ENCODE assay signal across 25 cellular contexts in the genomic region with DNA sequence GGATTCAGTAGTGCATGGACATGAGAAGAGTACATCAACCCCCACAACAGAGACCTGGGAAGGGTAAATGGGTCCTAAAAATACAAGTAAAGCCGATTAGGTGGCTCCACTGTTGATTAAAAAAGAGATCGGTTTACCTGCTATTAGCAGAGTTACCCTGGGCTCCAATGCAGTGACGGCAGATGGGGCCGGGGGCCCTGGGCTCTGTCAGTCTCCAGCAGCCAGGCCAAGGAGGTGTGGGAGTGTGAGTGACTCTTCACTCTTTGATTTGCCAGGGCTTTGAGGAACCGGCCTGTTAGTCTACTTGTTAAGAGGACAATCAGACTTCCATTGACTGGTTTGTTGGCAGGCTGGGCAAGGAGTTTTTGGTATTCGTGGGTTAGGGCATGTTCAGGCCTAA.
"Had no signal": no experiment of that assay in that cellular context is flagged by ENCODE, and none has a peak within 500 bp of the region (broad histone marks: within the 10 kb centered on the region; RNA-seq: fewer than 3 reads in every experiment).

No MANE protein-coding gene starts in this region.

- H3K9me3 ChIP-seq: psoas muscle, right lobe of liver, thyroid gland, vagina had no signal

- H3K27ac ChIP-seq: neural progenitor cell, ovary, parathyroid adenoma, psoas muscle, right lobe of liver, sigmoid colon, stomach, thoracic aorta, thyroid gland, tibial nerve, upper lobe of left lung, vagina had no signal

- H3K36me3 ChIP-seq: neural progenitor cell, ovary, right lobe of liver, sigmoid colon, thoracic aorta, thyroid gland, tibial nerve, upper lobe of left lung, vagina had no signal

- H3K4me3 ChIP-seq: neural progenitor cell, ovary, psoas muscle, right lobe of liver, sigmoid colon, stomach, thoracic aorta, thyroid gland, tibial nerve, upper lobe of left lung, vagina had no signal

- ATAC-seq: psoas muscle; right cardiac atrium; right lobe of liver; stimulated activated effector memory CD8-positive, alpha-beta T cell treated with anti-CD3 and anti-CD28 coated beads, Interleukin-12 subunit alpha, Interleukin-12 subunit beta, amount 100 ng/mL, for 72 hours; stimulated activated naive B cell treated with anti-CD40 and anti-IgM and Interleukin-4, amounts not matched to agents 10 μg/mL and 1 μg/mL and 100 μg/mL, for 72 hours had no signal

- H3K27me3 ChIP-seq: neural progenitor cell, ovary, right lobe of liver, sigmoid colon, stomach, thyroid gland, tibial nerve, upper lobe of left lung, vagina had no signal

- H3K4me2 ChIP-seq: neural progenitor cell had no signal

- DNase-seq: occipital lobe; ovary; posterior cingulate gyrus; psoas muscle; right cardiac atrium; right lobe of liver; sigmoid colon; small intestine; stimulated activated CD4-positive, alpha-beta T cell treated with anti-CD3 and anti-CD28 coated beads, Interleukin-15, amount 100 ng/mL, for 24 hours; stimulated activated CD4-positive, alpha-beta T cell treated with anti-CD3 and anti-CD28 coated beads, Interleukin-2, amount 100 ng/mL, for 24 hours; stimulated activated CD4-positive, alpha-beta T cell treated with anti-CD3 and anti-CD28 coated beads, Interleukin-2, amount 100 ng/mL, for 48 hours; stimulated activated CD4-positive, alpha-beta T cell treated with anti-CD3 and anti-CD28 coated beads, Interleukin-4, amount 100 ng/mL, for 24 hours; stimulated activated naive B cell treated with anti-CD40 and anti-IgM and Interleukin-4, amounts not matched to agents 10 μg/mL and 1 μg/mL and 100 μg/mL, for 72 hours; stimulated activated naive CD4-positive, alpha-beta T cell treated with Interleukin-2 at 50 U/mL for 16 hours; stomach; thyroid gland; trophoblast cell had no signal

- H3K4me1 ChIP-seq: neural progenitor cell, parathyroid adenoma, psoas muscle, right lobe of liver, sigmoid colon, stomach, thyroid gland, tibial nerve, upper lobe of left lung, vagina had no signal

- H3K9ac ChIP-seq: neural progenitor cell, parathyroid adenoma had no signal

- FAIRE-seq: small intestine, urothelium cell line had no signal
